ENCODE assay signal across 1 cellular context in genomic region chr7:75042299-75042698, GRCh38.
A peak's percentile ranks its signal among the peaks of the same experiment; 100 is the strongest.
TF ChIP-seq lines count a peak whose summit lies in the region.

No MANE protein-coding gene starts in this region.

TF ChIP-seq in HepG2, 621 proteins besides CTCF, POLR2A, EP300 and RAD21:
- peak; percentile 25 for TF ChIP-seq AGO2 (optimal IDR thresholded peaks at IDR 0.05; ENCODE audit: low read depth, low read length)
- no peak for TF ChIP-seq SCMH1 (CRISPR knock-in tag; IDR thresholded peaks at IDR 0.05; ENCODE audit: borderline replicate concordance)
- no peak for TF ChIP-seq ZNF275 (CRISPR knock-in tag; IDR thresholded peaks at IDR 0.05; ENCODE audit: borderline replicate concordance)
